In genomic region chr1:147496571-147496970, GRCh38 we compare ENCODE assay signal across 8 cellular contexts. TPM values are rescaled to one million over a fixed set of nuclear protein-coding genes. Genes with fewer than 3 reads are reported as not detected.
A peak's percentile ranks its signal among the peaks of the same experiment; 100 is the strongest.
DNase-seq lines count a peak whose midpoint lies in the region; ATAC-seq and TF ChIP-seq lines count a peak whose summit lies in the region.

No MANE protein-coding gene starts in this region.

- H3K4me1 ChIP-seq in colonic mucosa = no peaks in the 10 kb centered on the region

- no peaks in the 10 kb centered on the region for H3K36me3 Mint-ChIP-seq in nephron progenitor cell (ENCODE audit: low read depth)

- intact Hi-C loops in colonic mucosa (cut with DNase I) = loop anchor here (5.0 to 10.0 kb wide), 4 partner anchors 131 to 396 kb away; no protein-coding TSS in a partner anchor

- H3K4me3 ChIP-seq in colonic mucosa = no peak overlapping the region

- no peaks in the 10 kb centered on the region for H3K36me3 ChIP-seq in colonic mucosa

- TF ChIP-seq CTCF in LNCAP (IDR thresholded peaks at IDR 0.05) (peak; percentile 58), colonic mucosa (IDR thresholded peaks at IDR 0.05) (peak; percentile 16), nephron progenitor cell (IDR thresholded peaks at IDR 0.05) (peak; percentile 29)

- no peak overlapping the region for H3K9ac ChIP-seq in colonic mucosa (ENCODE audit: low read depth in 2 of 2, low read length in 2 of 2)

- no peaks in the 10 kb centered on the region for H3K9me3 ChIP-seq in colonic mucosa

- H3K4me1 Mint-ChIP-seq in nephron progenitor cell = peaks cover 22% of the 10 kb centered on the region

- no peak overlapping the region for H3K27ac Mint-ChIP-seq in nephron progenitor cell

- H3K27ac ChIP-seq in colonic mucosa = no peak overlapping the region

- ATAC-seq in GM18873 (IDR thresholded peaks at IDR 0.05; ENCODE audit: low FRiP score, unreplicated experiment) (no peak), HG02759 (IDR thresholded peaks at IDR 0.05; ENCODE audit: unreplicated experiment) (no peak)

- peaks cover 4% of the 10 kb centered on the region for H3K27me3 Mint-ChIP-seq in nephron progenitor cell (ENCODE audit: low read depth, poor library complexity)

- H3K4me3 Mint-ChIP-seq in nephron progenitor cell = no peak overlapping the region

- DNase-seq in D341Med (ENCODE audit: low spot score) (peak; percentile 72), colonic mucosa (no peak), nephron progenitor cell (no peak), SKM-1 treated with dmso at 0.1 percent for 144 hours (lab: John Stamatoyannopoulos, UW; ENCODE audit: unreplicated experiment) (no peak)
- no peak for DNase-seq in activated CD4-positive, alpha-beta T cell treated with anti-CD3 and anti-CD28 coated beads, Interleukin-2, amount 50 U/mL, for 4 hours

- no peaks in the 10 kb centered on the region for H3K9me3 Mint-ChIP-seq in nephron progenitor cell

- no peaks in the 10 kb centered on the region for H3K27me3 ChIP-seq in colonic mucosa

RNA-seq across cellular contexts. Expression of gene BCL9, which starts 44.7 kb away (rescaled TPM):
- total RNA-seq in colonic mucosa = 10 to 100 TPM; 15.5 to 21.4 TPM
